ENCODE assay signal across 11 cellular contexts in the genomic region with DNA sequence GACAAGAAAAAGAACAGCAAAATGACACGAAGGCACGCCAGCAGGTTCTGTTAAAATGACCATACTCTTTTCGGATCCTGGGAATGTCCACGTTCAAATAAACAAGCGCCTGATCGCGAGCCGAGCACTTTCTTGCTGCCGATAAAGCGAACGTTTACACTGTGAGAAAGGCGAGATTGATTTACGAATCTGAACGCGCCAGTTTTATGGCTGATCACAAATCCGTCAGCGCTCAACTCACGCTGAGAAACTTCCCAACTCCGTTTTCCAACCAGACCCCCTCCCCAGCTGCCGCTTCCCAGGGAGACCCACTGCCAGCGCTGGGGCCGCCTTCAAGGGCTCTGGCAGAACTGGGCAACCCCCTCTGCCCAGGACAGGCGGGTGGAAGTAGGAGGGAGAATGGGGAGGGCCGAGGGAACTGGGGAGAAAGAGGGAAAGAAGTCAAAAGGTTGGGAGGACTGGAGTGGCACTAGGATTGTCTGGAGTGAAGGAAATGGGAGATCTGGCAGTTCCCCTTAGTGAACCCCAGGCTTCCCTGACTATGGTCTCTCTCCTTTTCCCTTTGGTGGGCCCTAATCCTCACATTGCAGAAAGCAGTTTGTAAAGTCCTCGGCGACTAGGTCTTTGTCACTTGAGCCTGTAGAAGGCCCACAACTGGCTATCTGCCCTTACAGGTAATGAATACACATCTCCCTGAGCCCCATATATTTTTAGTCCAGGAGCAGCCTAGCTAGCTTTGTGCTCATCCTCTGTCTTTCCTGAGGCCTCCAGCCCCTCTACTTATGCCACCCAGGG.
DNase-seq lines count a peak whose midpoint lies in the region; ATAC-seq and TF ChIP-seq lines count a peak whose summit lies in the region.
"Had no signal": no experiment of that assay in that cellular context is flagged by ENCODE, and none has a peak within 500 bp of the region (broad histone marks: within the 10 kb centered on the region; RNA-seq: fewer than 3 reads in every experiment).

No MANE protein-coding gene starts in this region.

- POLR2A ChIA-PET in HEK293 (lab: Yijun Ruan, JAX): interaction anchor here (1.0 kb wide), 1 partner anchor 91 kb away, joined by 3 read pairs; no protein-coding TSS in a partner anchor

- CTCF ChIA-PET in HEK293 (lab: Yijun Ruan, JAX): interaction anchor here (0.5 kb wide), 1 partner anchor 83 kb away, joined by 7 read pairs; no protein-coding TSS in a partner anchor
- CTCF ChIA-PET in activated naive CD4-positive, alpha-beta T cell treated with anti-CD3 and anti-CD28 coated beads, Interleukin-2, amount 10 ng/mL, durations not matched to agents 7 days and 5 days (lab: Charles Lee): no interaction called here

- TF ChIP-seq CTCF in HEK293 (tag by site-specific recombination; IDR thresholded peaks at IDR 0.05) (no peak), coronary artery (IDR thresholded peaks at IDR 0.05) (no peak), nephron progenitor cell (IDR thresholded peaks at IDR 0.05) (no peak)

- no peaks in the 10 kb centered on the region for H3K9me3 Mint-ChIP-seq in nephron progenitor cell
- no peaks in the 10 kb centered on the region for H3K9me3 Mint-ChIP-seq in activated naive CD4-positive, alpha-beta T cell treated with anti-CD3 and anti-CD28 coated beads, Interleukin-2, amount 10 ng/mL, durations not matched to agents 7 days and 5 days
- H3K9me3 Mint-ChIP-seq: activated B cell treated with CpG ODN at 0.5 μM for 24 hours had no signal

- H3K27ac Mint-ChIP-seq in nephron progenitor cell: no peak overlapping the region
- H3K27ac Mint-ChIP-seq in activated naive CD4-positive, alpha-beta T cell treated with anti-CD3 and anti-CD28 coated beads, Interleukin-2, amount 10 ng/mL, durations not matched to agents 7 days and 5 days: no peak overlapping the region
- H3K27ac Mint-ChIP-seq: activated B cell treated with CpG ODN at 0.5 μM for 24 hours had no signal

- H3K4me1 ChIP-seq in HEK293 (ENCODE audit: control insufficient read depth, insufficient read depth, low read length): peaks cover 100% of the 10 kb centered on the region
- H3K4me1 ChIP-seq: BLaER1 treated with 17β-estradiol and CSF1 and Interleukin-3, amounts not matched to agents 10 nM and 100 nM had no signal

- no peaks in the 10 kb centered on the region for H3K4me1 Mint-ChIP-seq in nephron progenitor cell
- H3K4me1 Mint-ChIP-seq in activated naive CD4-positive, alpha-beta T cell treated with anti-CD3 and anti-CD28 coated beads, Interleukin-2, amount 10 ng/mL, durations not matched to agents 7 days and 5 days: peaks cover 41% of the 10 kb centered on the region

- no peak for DNase-seq in coronary artery (ENCODE audit: low spot score)
- peak; percentile 74 for DNase-seq in nephron progenitor cell
- DNase-seq in activated naive CD4-positive, alpha-beta T cell treated with anti-CD3 and anti-CD28 coated beads, Interleukin-2, amount 10 ng/mL, durations not matched to agents 7 days and 5 days: no peak
- DNase-seq: activated B cell treated with CpG ODN at 0.5 μM for 24 hours, activated gamma-delta T cell, NCI-H2107 had no signal

- H3K27ac ChIP-seq in HEK293 (ENCODE audit: extremely low read depth, low read depth, low read length): peak overlapping the region; percentile 93
- peak overlapping the region in 1 of 2 donors; percentile 57 for H3K27ac ChIP-seq in coronary artery
- H3K27ac ChIP-seq: BLaER1 treated with 17β-estradiol and CSF1 and Interleukin-3, amounts not matched to agents 10 nM and 100 nM; right atrium auricular region had no signal

- ATAC-seq in GM21367 (IDR thresholded peaks at IDR 0.05; ENCODE audit: unreplicated experiment): no peak
- no peak for ATAC-seq in HG03175 (IDR thresholded peaks at IDR 0.05; ENCODE audit: unreplicated experiment)

- H3K27me3 Mint-ChIP-seq in nephron progenitor cell (ENCODE audit: low read depth, poor library complexity): no peaks in the 10 kb centered on the region
- H3K27me3 Mint-ChIP-seq in activated naive CD4-positive, alpha-beta T cell treated with anti-CD3 and anti-CD28 coated beads, Interleukin-2, amount 10 ng/mL, durations not matched to agents 7 days and 5 days: peaks cover 14% of the 10 kb centered on the region

- no peak overlapping the region for H3K4me3 Mint-ChIP-seq in nephron progenitor cell
- no peak overlapping the region for H3K4me3 Mint-ChIP-seq in activated naive CD4-positive, alpha-beta T cell treated with anti-CD3 and anti-CD28 coated beads, Interleukin-2, amount 10 ng/mL, durations not matched to agents 7 days and 5 days
- H3K4me3 Mint-ChIP-seq: activated B cell treated with CpG ODN at 0.5 μM for 24 hours had no signal

- no peaks in the 10 kb centered on the region for H3K9me3 ChIP-seq in HEK293 (ENCODE audit: control insufficient read depth, insufficient read depth, low read depth, low read length)
- H3K9me3 ChIP-seq: BLaER1 treated with 17β-estradiol and CSF1 and Interleukin-3, amounts not matched to agents 10 nM and 100 nM; right atrium auricular region had no signal

- peaks cover 51% of the 10 kb centered on the region for H3K36me3 Mint-ChIP-seq in nephron progenitor cell (ENCODE audit: low read depth)
- peaks cover 12% of the 10 kb centered on the region for H3K36me3 Mint-ChIP-seq in activated naive CD4-positive, alpha-beta T cell treated with anti-CD3 and anti-CD28 coated beads, Interleukin-2, amount 10 ng/mL, durations not matched to agents 7 days and 5 days

- no peak overlapping the region for H3K4me3 ChIP-seq in HEK293 (ENCODE audit: low read depth, low read length)
- peak overlapping the region; percentile 9 for H3K4me3 ChIP-seq in coronary artery
- H3K4me3 ChIP-seq: BLaER1 treated with 17β-estradiol and CSF1 and Interleukin-3, amounts not matched to agents 10 nM and 100 nM; right atrium auricular region had no signal

- peaks cover 8 to 45% of the 10 kb centered on the region in 2 experiments for H3K36me3 ChIP-seq in HEK293 (ENCODE audit: control insufficient read depth in 2 of 2, insufficient read depth in 1 of 2, low read length in 2 of 2)
- H3K36me3 ChIP-seq: BLaER1 treated with 17β-estradiol and CSF1 and Interleukin-3, amounts not matched to agents 10 nM and 100 nM; right atrium auricular region had no signal

TF ChIP-seq in HEK293, 187 proteins besides CTCF, POLR2A, EP300 and RAD21 (continues in another document):
- TF ChIP-seq GLIS2 (tag by site-specific recombination; IDR thresholded peaks at IDR 0.05) (peak; percentile 69), TCF7L2 (IDR thresholded peaks at IDR 0.05; ENCODE audit: borderline replicate concordance, low read depth, low read length) (peak; percentile 83; the same call in 1 of the 2 replicates), PRDM1 (tag by site-specific recombination; IDR thresholded peaks at IDR 0.05) (peak; percentile 97), ZNF623 (tag by site-specific recombination; IDR thresholded peaks at IDR 0.05) (no peak), WT1 (tag by site-specific recombination; IDR thresholded peaks at IDR 0.05) (peak; percentile 83), ZNF837 (tag by site-specific recombination; IDR thresholded peaks at IDR 0.05) (no peak), ZNF341 (tag by site-specific recombination; IDR thresholded peaks at IDR 0.05; ENCODE audit: low read depth) (peak; percentile 94), ZNF221 (tag by site-specific recombination; IDR thresholded peaks at IDR 0.05; ENCODE audit: borderline replicate concordance) (no peak), ZNF596 (tag by site-specific recombination; IDR thresholded peaks at IDR 0.05) (peak; percentile 82)
- TF ChIP-seq, protein P1, sequence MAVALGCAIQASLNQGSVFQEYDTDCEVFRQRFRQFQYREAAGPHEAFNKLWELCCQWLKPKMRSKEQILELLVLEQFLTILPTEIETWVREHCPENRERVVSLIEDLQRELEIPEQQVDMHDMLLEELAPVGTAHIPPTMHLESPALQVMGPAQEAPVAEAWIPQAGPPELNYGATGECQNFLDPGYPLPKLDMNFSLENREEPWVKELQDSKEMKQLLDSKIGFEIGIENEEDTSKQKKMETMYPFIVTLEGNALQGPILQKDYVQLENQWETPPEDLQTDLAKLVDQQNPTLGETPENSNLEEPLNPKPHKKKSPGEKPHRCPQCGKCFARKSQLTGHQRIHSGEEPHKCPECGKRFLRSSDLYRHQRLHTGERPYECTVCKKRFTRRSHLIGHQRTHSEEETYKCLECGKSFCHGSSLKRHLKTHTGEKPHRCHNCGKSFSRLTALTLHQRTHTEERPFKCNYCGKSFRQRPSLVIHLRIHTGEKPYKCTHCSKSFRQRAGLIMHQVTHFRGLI (tag by site-specific recombination; IDR thresholded peaks at IDR 0.05): no peak
- TF ChIP-seq, protein P2, sequence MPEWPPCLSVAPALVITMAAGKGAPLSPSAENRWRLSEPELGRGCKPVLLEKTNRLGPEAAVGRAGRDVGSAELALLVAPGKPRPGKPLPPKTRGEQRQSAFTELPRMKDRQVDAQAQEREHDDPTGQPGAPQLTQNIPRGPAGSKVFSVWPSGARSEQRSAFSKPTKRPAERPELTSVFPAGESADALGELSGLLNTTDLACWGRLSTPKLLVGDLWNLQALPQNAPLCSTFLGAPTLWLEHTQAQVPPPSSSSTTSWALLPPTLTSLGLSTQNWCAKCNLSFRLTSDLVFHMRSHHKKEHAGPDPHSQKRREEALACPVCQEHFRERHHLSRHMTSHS (tag by site-specific recombination; IDR thresholded peaks at IDR 0.05): peak; percentile 74
- TF ChIP-seq, protein P3, sequence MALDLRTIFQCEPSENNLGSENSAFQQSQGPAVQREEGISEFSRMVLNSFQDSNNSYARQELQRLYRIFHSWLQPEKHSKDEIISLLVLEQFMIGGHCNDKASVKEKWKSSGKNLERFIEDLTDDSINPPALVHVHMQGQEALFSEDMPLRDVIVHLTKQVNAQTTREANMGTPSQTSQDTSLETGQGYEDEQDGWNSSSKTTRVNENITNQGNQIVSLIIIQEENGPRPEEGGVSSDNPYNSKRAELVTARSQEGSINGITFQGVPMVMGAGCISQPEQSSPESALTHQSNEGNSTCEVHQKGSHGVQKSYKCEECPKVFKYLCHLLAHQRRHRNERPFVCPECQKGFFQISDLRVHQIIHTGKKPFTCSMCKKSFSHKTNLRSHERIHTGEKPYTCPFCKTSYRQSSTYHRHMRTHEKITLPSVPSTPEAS (tag by site-specific recombination; IDR thresholded peaks at IDR 0.05): 0 out of 2 replicates have a peak, but pooled peaks have one; percentile 40
